ENCODE assay signal across 33 cellular contexts in genomic region chrY:14637551-14637950, GRCh38.
"Had no signal": no experiment of that assay in that cellular context is flagged by ENCODE, and none has a peak within 500 bp of the region (broad histone marks: within the 10 kb centered on the region; RNA-seq: fewer than 3 reads in every experiment).

No MANE protein-coding gene starts in this region.

- H3K9me3 Mint-ChIP-seq: activated CD4-positive, alpha-beta T cell treated with anti-CD3 and anti-CD28 coated beads, Interleukin-2, amount 10 ng/mL, durations not matched to agents 24 days and 14 days; activated naive CD4-positive, alpha-beta T cell treated with anti-CD3 and anti-CD28 coated beads, Interleukin-2, amount 50 U/mL, for 24 hours; activated naive CD8-positive, alpha-beta T cell treated with anti-CD3 and anti-CD28 coated beads, Interleukin-2, amount 10 ng/mL, durations not matched to agents 7 days and 5 days; activated T-cell treated with anti-CD3 and anti-CD28 coated beads, Interleukin-2, amount 50 U/mL, for 24 hours; activated T-helper 2 cell treated with anti-CD3 and anti-CD28 coated beads, Interferon-gamma antibody, Interleukin-2, Interleukin-4, amounts not matched to agents 10 μg/mL and 5 μg/mL and 100 μg/mL, durations not matched to agents 14 hours and 24 hours and 36 hours had no signal

- H3K9me3 ChIP-seq: body of pancreas, breast epithelium, MG63, Peyer's patch had no signal

- DNase-seq: activated CD4-positive, alpha-beta T cell treated with anti-CD3 and anti-CD28 coated beads, Interleukin-2, amount 10 ng/mL, durations not matched to agents 24 days and 14 days; activated CD4-positive, alpha-beta T cell treated with anti-CD3 and anti-CD28 coated beads, Interleukin-2, amount 50 U/mL, for 48 hours; activated CD8-positive, alpha-beta T cell treated with anti-CD3 and anti-CD28 coated beads, Interleukin-2, amount 10 ng/mL, durations not matched to agents 7 days and 5 days; activated gamma-delta T cell; activated naive CD4-positive, alpha-beta T cell treated with Interleukin-2 at 50 U/mL for 16 hours; activated naive CD8-positive, alpha-beta T cell treated with anti-CD3 and anti-CD28 coated beads, Interleukin-2, amount 10 ng/mL, durations not matched to agents 7 days and 5 days; activated T-cell treated with anti-CD3 and anti-CD28 coated beads, Interleukin-2, amount 50 U/mL, for 24 hours; body of pancreas; caudate nucleus; cerebellar nuclear complex; Kasumi-1; MG63; NCI-H1048; NCI-H1436 treated with DMSO at 0.1 percent for 48 hours; NCI-H1694 treated with DMSO at 0.1 percent for 48 hours; NCI-H2029; NCI-H510A; NCI-H526; NCI-H748 treated with DMSO at 0.1 percent for 48 hours; NK-92 treated with Interleukin-12 subunit alpha and Interleukin-12 subunit beta, amount 100 ng/mL, for 24 hours; PC-3; Peyer's patch; RPMI8226; SIG-M5; T-helper 1 cell; T-helper 2 cell; T-helper 9 cell; WERI-Rb-1 had no signal

- H3K4me1 Mint-ChIP-seq: activated CD4-positive, alpha-beta T cell treated with anti-CD3 and anti-CD28 coated beads, Interleukin-2, amount 10 ng/mL, durations not matched to agents 24 days and 14 days; activated naive CD4-positive, alpha-beta T cell treated with anti-CD3 and anti-CD28 coated beads, Interleukin-2, amount 50 U/mL, for 24 hours; activated naive CD8-positive, alpha-beta T cell treated with anti-CD3 and anti-CD28 coated beads, Interleukin-2, amount 10 ng/mL, durations not matched to agents 7 days and 5 days had no signal

- ATAC-seq: activated CD8-positive, alpha-beta T cell treated with anti-CD3 and anti-CD28 coated beads, Interleukin-2, amount 10 ng/mL, durations not matched to agents 7 days and 5 days; body of pancreas; PC-3; Right ventricle myocardium inferior; SK-N-SH treated with all-trans-retinoic acid at 6 μM for 48 hours had no signal

- H3K27me3 ChIP-seq: body of pancreas, breast epithelium, MG63, Peyer's patch had no signal

- H3K27ac ChIP-seq: body of pancreas, breast epithelium, Peyer's patch, WERI-Rb-1 had no signal

- H3K36me3 Mint-ChIP-seq: activated naive CD4-positive, alpha-beta T cell treated with anti-CD3 and anti-CD28 coated beads, Interleukin-2, amount 50 U/mL, for 24 hours; activated naive CD8-positive, alpha-beta T cell treated with anti-CD3 and anti-CD28 coated beads, Interleukin-2, amount 10 ng/mL, durations not matched to agents 7 days and 5 days had no signal

- H3K4me1 ChIP-seq: body of pancreas, breast epithelium, Peyer's patch had no signal

- H3K36me3 ChIP-seq: breast epithelium, MG63, Peyer's patch, WERI-Rb-1 had no signal

- H3K27ac Mint-ChIP-seq: activated CD4-positive, alpha-beta T cell treated with anti-CD3 and anti-CD28 coated beads, Interleukin-2, amount 10 ng/mL, durations not matched to agents 24 days and 14 days; activated CD8-positive, alpha-beta T cell treated with anti-CD3 and anti-CD28 coated beads, Interleukin-2, amount 10 ng/mL, durations not matched to agents 7 days and 5 days; activated naive CD4-positive, alpha-beta T cell treated with anti-CD3 and anti-CD28 coated beads, Interleukin-2, amount 50 U/mL, for 24 hours; activated naive CD8-positive, alpha-beta T cell treated with anti-CD3 and anti-CD28 coated beads, Interleukin-2, amount 10 ng/mL, durations not matched to agents 7 days and 5 days; activated T-cell treated with anti-CD3 and anti-CD28 coated beads, Interleukin-2, amount 50 U/mL, for 24 hours; activated T-helper 2 cell treated with anti-CD3 and anti-CD28 coated beads, Interferon-gamma antibody, Interleukin-2, Interleukin-4, amounts not matched to agents 10 μg/mL and 5 μg/mL and 100 μg/mL, durations not matched to agents 14 hours and 24 hours and 36 hours had no signal

- H3K4me3 ChIP-seq: body of pancreas, breast epithelium, MG63, Peyer's patch had no signal

- H3K27me3 Mint-ChIP-seq: activated CD4-positive, alpha-beta T cell treated with anti-CD3 and anti-CD28 coated beads, Interleukin-2, amount 10 ng/mL, durations not matched to agents 24 days and 14 days; activated naive CD4-positive, alpha-beta T cell treated with anti-CD3 and anti-CD28 coated beads, Interleukin-2, amount 50 U/mL, for 24 hours; activated naive CD8-positive, alpha-beta T cell treated with anti-CD3 and anti-CD28 coated beads, Interleukin-2, amount 10 ng/mL, durations not matched to agents 7 days and 5 days; activated T-cell treated with anti-CD3 and anti-CD28 coated beads, Interleukin-2, amount 50 U/mL, for 24 hours had no signal

- H3K4me3 Mint-ChIP-seq: activated CD4-positive, alpha-beta T cell treated with anti-CD3 and anti-CD28 coated beads, Interleukin-2, amount 10 ng/mL, durations not matched to agents 24 days and 14 days; activated CD8-positive, alpha-beta T cell treated with anti-CD3 and anti-CD28 coated beads, Interleukin-2, amount 10 ng/mL, durations not matched to agents 7 days and 5 days; activated naive CD4-positive, alpha-beta T cell treated with anti-CD3 and anti-CD28 coated beads, Interleukin-2, amount 50 U/mL, for 24 hours; activated naive CD8-positive, alpha-beta T cell treated with anti-CD3 and anti-CD28 coated beads, Interleukin-2, amount 10 ng/mL, durations not matched to agents 7 days and 5 days; activated T-cell treated with anti-CD3 and anti-CD28 coated beads, Interleukin-2, amount 50 U/mL, for 24 hours had no signal
